1 cellular context compared by ENCODE assay signal in the genomic region with DNA sequence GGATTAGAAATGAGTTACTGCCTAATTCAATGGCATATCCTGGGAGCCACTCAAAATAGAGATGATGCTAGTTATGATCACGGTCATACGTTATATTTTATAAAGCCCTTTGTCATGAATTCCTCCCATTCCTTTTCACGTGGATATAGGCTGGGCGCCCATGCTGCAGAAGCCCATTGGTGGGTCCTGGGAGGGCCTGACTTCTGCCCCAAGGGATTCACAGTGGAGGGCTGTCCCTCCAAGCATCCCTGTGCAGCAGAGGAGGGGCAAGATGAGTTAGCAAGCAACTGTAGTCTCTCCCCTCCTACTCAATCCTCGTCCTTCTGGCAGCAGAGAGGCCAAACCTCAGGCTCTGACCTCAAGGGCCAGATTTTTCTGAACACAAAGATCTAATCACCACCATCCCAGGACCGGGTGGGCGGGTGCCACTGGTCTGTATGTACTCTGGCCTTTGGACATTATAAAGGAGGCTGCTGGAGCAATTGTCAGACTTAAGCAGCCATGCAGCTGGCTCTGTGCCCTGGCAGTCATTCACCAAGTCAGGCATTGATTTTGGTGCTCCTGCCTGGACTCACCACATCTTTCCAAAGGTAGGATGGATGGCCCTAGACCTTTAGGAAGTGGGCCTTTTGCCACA.
TF ChIP-seq lines count a peak whose summit lies in the region.

No MANE protein-coding gene starts in this region.

TF ChIP-seq in endothelial cell of umbilical vein, 7 proteins besides CTCF, POLR2A, EP300 and RAD21:
- TF ChIP-seq, protein P1, sequence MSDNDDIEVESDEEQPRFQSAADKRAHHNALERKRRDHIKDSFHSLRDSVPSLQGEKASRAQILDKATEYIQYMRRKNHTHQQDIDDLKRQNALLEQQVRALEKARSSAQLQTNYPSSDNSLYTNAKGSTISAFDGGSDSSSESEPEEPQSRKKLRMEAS (IDR thresholded peaks at IDR 0.05; ENCODE audit: insufficient read depth, insufficient read length): no peak
- TF ChIP-seq EZH2 (IDR thresholded peaks at IDR 0.05; ENCODE audit: borderline replicate concordance, low read depth, low read length, severe bottlenecking) (no peak), POLR2AphosphoS5 (IDR thresholded peaks at IDR 0.05; ENCODE audit: insufficient read depth, low read depth, low read length) (no peak), GATA2 (IDR thresholded peaks at IDR 0.05; ENCODE audit: insufficient read depth, insufficient read length, low read depth, low read length) (no peak), MYC (IDR thresholded peaks at IDR 0.05; ENCODE audit: low read depth, low read length) (no peak), FOS (IDR thresholded peaks at IDR 0.05; ENCODE audit: borderline replicate concordance, insufficient read depth, low read length) (no peak)
